ENCODE assay signal across 12 cellular contexts in genomic region chr19:55474269-55475265, GRCh38. TPM values are rescaled to one million over a fixed set of nuclear protein-coding genes. Genes with fewer than 3 reads are reported as not detected.
DNase-seq lines count a peak whose midpoint lies in the region; FAIRE-seq and TF ChIP-seq lines count a peak whose summit lies in the region.
"Had no signal": no experiment of that assay in that cellular context is flagged by ENCODE, and none has a peak within 500 bp of the region (broad histone marks: within the 10 kb centered on the region; RNA-seq: fewer than 3 reads in every experiment).

No MANE protein-coding gene starts in this region.

- 74 to 75% methylated on average over 19 of the region's 19 CpGs for WGBS in GM23248 (ENCODE audit: low coverage in 1 of 2, low lambda C conversion rate in 2 of 2, missing lambda C conversion rate in 2 of 2), 2 experiments
- WGBS in trophoblast cell (ENCODE audit: extremely low coverage, insufficient coverage, insufficient read length): no CpG with 5 or more reads among the region's 19 CpGs

- peak overlapping the region; percentile 42 for H4K91ac ChIP-seq in trophoblast cell (ENCODE audit: low read depth, low read length)

- no peak for TF ChIP-seq CTCF in GM10266 (IDR thresholded peaks at IDR 0.05; ENCODE audit: control insufficient read depth, insufficient read depth, low read depth, missing control alignments)

- no peak overlapping the region for H3K23ac ChIP-seq in trophoblast cell (ENCODE audit: low read length)

- peak; percentile 78 for FAIRE-seq in RCC 7860 (lab: Jason Lieb, UNC)

- peaks cover 4% of the 10 kb centered on the region for H3K79me1 ChIP-seq in trophoblast cell (ENCODE audit: low read length)

- H3K4ac ChIP-seq in trophoblast cell (ENCODE audit: low read depth, low read length): no peak overlapping the region

- no peak overlapping the region for H3K9ac ChIP-seq in GM23248
- H3K9ac ChIP-seq in trophoblast cell (ENCODE audit: low read length): no peak overlapping the region

- no peaks in the 10 kb centered on the region for H3K9me2 ChIP-seq in GM23248 (ENCODE audit: insufficient read depth)

- no peak overlapping the region for H2BK5ac ChIP-seq in trophoblast cell (ENCODE audit: low read depth, low read length, poor library complexity)

- H2AFZ ChIP-seq in GM23248: no peak overlapping the region
- H2AFZ ChIP-seq in trophoblast cell (ENCODE audit: insufficient read depth, low read length, poor library complexity): no peak overlapping the region

- H2AK5ac ChIP-seq in trophoblast cell (ENCODE audit: low read length): no peak overlapping the region

- H3K4me3 ChIP-seq in GM23248 (no peak overlapping the region), trophoblast cell (ENCODE audit: low read depth, low read length) (no peak overlapping the region)
- H3K4me3 ChIP-seq: transverse colon had no signal

- H2BK12ac ChIP-seq in trophoblast cell (ENCODE audit: low read length): peak overlapping the region; percentile 5

- H2BK120ac ChIP-seq in trophoblast cell (ENCODE audit: insufficient read depth, low read length, poor library complexity): no peak overlapping the region

- H3K36me3 ChIP-seq in GM23248 (ENCODE audit: low read depth) (no peaks in the 10 kb centered on the region), trophoblast cell (ENCODE audit: control insufficient read depth in 1 of 2, insufficient read depth in 2 of 2, low read length in 2 of 2) (no peaks in the 10 kb centered on the region)
- H3K36me3 ChIP-seq: transverse colon had no signal

- H3K27ac ChIP-seq in GM23248 (0 out of 2 replicates have a peak overlapping the region, but pooled peaks have one; percentile 6), epithelial cell of prostate (peak overlapping the region; percentile 89), trophoblast cell (ENCODE audit: low read depth, low read length) (no peak overlapping the region)

- no peak overlapping the region for H4K8ac ChIP-seq in trophoblast cell (ENCODE audit: low read depth, low read length)

- no peak overlapping the region for H3K14ac ChIP-seq in trophoblast cell (ENCODE audit: low read length)

- H4K12ac ChIP-seq in trophoblast cell (ENCODE audit: low read depth, low read length): peak overlapping the region; percentile 1

- no peak overlapping the region for H3K18ac ChIP-seq in trophoblast cell (ENCODE audit: low read length)

- no peaks in the 10 kb centered on the region; the same call in 1 of the 2 replicates for H3F3A ChIP-seq in GM23248 (ENCODE audit: insufficient read depth)

- H3K4me2 ChIP-seq in GM23248 (ENCODE audit: unreplicated experiment) (no peak overlapping the region), trophoblast cell (ENCODE audit: low read length) (no peak overlapping the region)

- in situ Hi-C loops in GM23248 (cut with MboI): no loop called here

- DNase-seq in GM23248 (peak; percentile 30), RCC 7860 (ENCODE audit: low spot score) (peak; percentile 92), epithelial cell of prostate (ENCODE audit: low read depth, low spot score) (peak; percentile 44), trophoblast cell (no peak), GM10266 (ENCODE audit: extremely low spot score) (no peak), NCI-H128 (lab: John Stamatoyannopoulos, UW; ENCODE audit: unreplicated experiment) (no peak), NCI-H1105 treated with DMSO at 0.1 percent for 48 hours (lab: John Stamatoyannopoulos, UW) (no peak)
- DNase-seq in activated effector memory CD4-positive, alpha-beta T cell treated with anti-CD3 and anti-CD28 coated beads, Interleukin-2, amount 50 U/mL, for 16 hours: no peak
- DNase-seq: activated gamma-delta T cell treated with Interleukin-2 at 50 U/mL for 16 hours; effector CD4-positive, alpha-beta T cell; NCI-H1417 treated with DMSO at 0.1 percent for 48 hours; transverse colon had no signal

- H3K4me1 ChIP-seq in GM23248 (ENCODE audit: insufficient read depth): peaks cover 13% of the 10 kb centered on the region; the same call in 1 of the 2 replicates
- H3K4me1 ChIP-seq in trophoblast cell (ENCODE audit: control insufficient read depth in 1 of 2, insufficient read depth in 2 of 2, low read length in 2 of 2): peaks cover 4 to 8% of the 10 kb centered on the region in 2 experiments

- H4K20me1 ChIP-seq in GM23248 (ENCODE audit: insufficient read depth): no peaks in the 10 kb centered on the region

- H3K27me3 ChIP-seq in GM23248 (replicated peaks; ENCODE audit: insufficient read depth) (no peaks in the 10 kb centered on the region), trophoblast cell (ENCODE audit: insufficient read depth, low read length) (no peaks in the 10 kb centered on the region)
- H3K27me3 ChIP-seq: transverse colon had no signal

- H3K9me3 ChIP-seq in GM23248 (ENCODE audit: low read depth) (no peaks in the 10 kb centered on the region), trophoblast cell (ENCODE audit: insufficient read depth, low read depth, low read length) (no peaks in the 10 kb centered on the region)
- H3K9me3 ChIP-seq: transverse colon had no signal

- H3K79me2 ChIP-seq in GM23248 (ENCODE audit: insufficient read depth) (peaks cover 24% of the 10 kb centered on the region), trophoblast cell (ENCODE audit: control insufficient read depth, insufficient read depth, low read length, poor library complexity) (no peaks in the 10 kb centered on the region)

RNA-seq across cellular contexts. Expression of gene ZNF628, which starts 1.9 kb away (rescaled TPM):
- total RNA-seq in GM23248 (2014; rRNA removed; shearing (Covaris generic)): 1.7 and 4.3 TPM in 2 replicates
- polyA plus RNA-seq in GM23248 (2016; fragmentation: Nextera tagmentation; extraction: Ambion mirVana): 1.1 TPM in 2 replicates
- polyA plus RNA-seq in trophoblast cell (2013): 12.6 and 14.5 TPM in 2 replicates

RNA-seq across cellular contexts. Expression of gene C19orf85, which starts 10.0 kb away (rescaled TPM):
- not detected in 2 replicates for total RNA-seq in GM23248 (2014; rRNA removed; shearing (Covaris generic))
- not detected in 2 replicates for polyA plus RNA-seq in GM23248 (2016; fragmentation: Nextera tagmentation; extraction: Ambion mirVana)
- not detected in 2 replicates for polyA plus RNA-seq in trophoblast cell (2013)
- total RNA-seq: transverse colon had no signal

RNA-seq across cellular contexts. Expression of gene NAT14, which starts 10.4 kb away (rescaled TPM):
- 13.4 and 13.9 TPM in 2 replicates for total RNA-seq in GM23248 (2014; rRNA removed; shearing (Covaris generic))
- polyA plus RNA-seq in GM23248 (2016; fragmentation: Nextera tagmentation; extraction: Ambion mirVana): 11.1 and 12.0 TPM in 2 replicates
- 108 and 109 TPM in 2 replicates for polyA plus RNA-seq in trophoblast cell (2013)

RNA-seq across cellular contexts. Expression of gene ISOC2, which starts 13.1 kb away (rescaled TPM):
- 103 and 116 TPM in 2 replicates for total RNA-seq in GM23248 (2014; rRNA removed; shearing (Covaris generic))
- polyA plus RNA-seq in GM23248 (2016; fragmentation: Nextera tagmentation; extraction: Ambion mirVana): 34.0 and 35.3 TPM in 2 replicates
- 20.4 and 20.9 TPM in 2 replicates for polyA plus RNA-seq in trophoblast cell (2013)

RNA-seq across cellular contexts. Expression of gene SSC5D, which starts 13.7 kb away (rescaled TPM):
- 12.6 and 14.4 TPM in 2 replicates for total RNA-seq in GM23248 (2014; rRNA removed; shearing (Covaris generic))
- 9.8 and 10.0 TPM in 2 replicates for polyA plus RNA-seq in GM23248 (2016; fragmentation: Nextera tagmentation; extraction: Ambion mirVana)
- polyA plus RNA-seq in trophoblast cell (2013): 24.2 and 24.4 TPM in 2 replicates

Comparison
In these comparisons a context has a peak if more than half of its experiments do, and no peak if none do; other contexts are left out.
1. DNase-seq: peak in GM23248 (single experiment), RCC 7860 (single experiment) and epithelial cell of prostate (single experiment); none in trophoblast cell (0 of 2), activated effector memory CD4-positive, alpha-beta T cell treated with anti-CD3 and anti-CD28 coated beads, Interleukin-2, amount 50 U/mL, for 16 hours (single experiment), GM10266 (single experiment), NCI-H128 (single experiment) and NCI-H1105 treated with DMSO at 0.1 percent for 48 hours (single experiment).